ENCODE assay signal across 10 cellular contexts in the genomic region with DNA sequence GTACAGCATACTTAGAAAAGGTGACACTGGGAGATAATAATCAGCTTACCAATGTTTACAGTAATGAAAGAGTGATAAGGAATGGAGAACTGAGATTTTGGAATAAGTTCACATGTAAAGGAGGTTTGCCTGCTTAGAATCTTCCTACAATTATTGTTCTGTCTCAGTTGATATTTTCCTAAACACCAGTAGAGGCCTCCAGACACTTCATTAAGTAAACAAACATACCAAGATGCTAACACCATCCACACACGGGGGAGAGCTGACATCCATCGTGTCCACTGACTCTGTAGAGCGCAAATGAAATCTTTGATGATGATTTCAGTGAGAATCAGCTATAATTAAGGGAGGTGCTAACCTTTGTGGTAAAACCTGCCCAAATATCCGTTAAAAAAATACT.
DNase-seq lines count a peak whose midpoint lies in the region; ATAC-seq and TF ChIP-seq lines count a peak whose summit lies in the region.
"Had no signal": no experiment of that assay in that cellular context is flagged by ENCODE, and none has a peak within 500 bp of the region (broad histone marks: within the 10 kb centered on the region; RNA-seq: fewer than 3 reads in every experiment).

No MANE protein-coding gene starts in this region.

- TF ChIP-seq RAD21 in SK-N-SH (IDR thresholded peaks at IDR 0.05; ENCODE audit: low read length), result peak; percentile 83

- DNase-seq in Right ventricle myocardium superior (no peak), cardiac septum (ENCODE audit: low spot score) (no peak), SK-N-SH (peak; percentile 23), left cardiac atrium (no peak), germinal center (ENCODE audit: low spot score) (no peak), putamen (ENCODE audit: low spot score) (no peak)
- DNase-seq: stimulated activated naive B cell treated with anti-CD40 and anti-IgM and Interleukin-4, amounts not matched to agents 10 μg/mL and 1 μg/mL and 100 μg/mL, for 72 hours had no signal

- H3K9ac ChIP-seq in SK-N-SH, result no peak overlapping the region

- no peaks in the 10 kb centered on the region for H4K20me1 ChIP-seq in SK-N-SH (ENCODE audit: insufficient read depth)

- TF ChIP-seq CTCF in SK-N-SH (IDR thresholded peaks at IDR 0.05), result no peak

- no peak overlapping the region for H2AFZ ChIP-seq in SK-N-SH (ENCODE audit: low read depth)

- no peaks in the 10 kb centered on the region for H3K9me2 ChIP-seq in SK-N-SH

- POLR2A ChIA-PET in SK-N-SH (lab: Yijun Ruan, JAX), result no interaction called here

- intact Hi-C loops in Right ventricle myocardium superior (cut with DNase I), result no loop called here
- intact Hi-C loops in cardiac septum (cut with DNase I), result loop anchor here (5.0 kb wide), 1 partner anchor 688 kb away; a partner anchor contains a TSS
- intact Hi-C loops in left cardiac atrium (cut with DNase I), result no loop called here

- peak; percentile 82 for ATAC-seq in Right ventricle myocardium superior (ENCODE audit: poor library complexity)
- peak; percentile 77 to 78 for ATAC-seq in left cardiac atrium
- ATAC-seq in GM19324 (IDR thresholded peaks at IDR 0.05; ENCODE audit: low FRiP score, unreplicated experiment), result no peak
- ATAC-seq in HG02884 (IDR thresholded peaks at IDR 0.05; ENCODE audit: unreplicated experiment), result no peak
- ATAC-seq: stimulated activated naive B cell treated with anti-CD40 and anti-IgM and Interleukin-4, amounts not matched to agents 10 μg/mL and 1 μg/mL and 100 μg/mL, for 72 hours had no signal

- H3F3A ChIP-seq in SK-N-SH (replicated peaks; ENCODE audit: insufficient read depth), result no peaks in the 10 kb centered on the region

- no peaks in the 10 kb centered on the region for H3K27me3 ChIP-seq in SK-N-SH (ENCODE audit: insufficient read depth)

- no peaks in the 10 kb centered on the region for H3K79me2 ChIP-seq in SK-N-SH (ENCODE audit: insufficient read depth)

- no peaks in the 10 kb centered on the region for H3K36me3 ChIP-seq in SK-N-SH (replicated peaks in 1 of 2; ENCODE audit: control insufficient read depth in 1 of 2, insufficient read depth in 2 of 2, low read length in 1 of 2)

- TF ChIP-seq EP300 in SK-N-SH (IDR thresholded peaks at IDR 0.05; ENCODE audit: borderline replicate concordance in 1 of 2, low read depth in 1 of 2, low read length in 1 of 2), result no peak

- H3K4me2 ChIP-seq in SK-N-SH, result no peak overlapping the region

- H3K27ac ChIP-seq in SK-N-SH (ENCODE audit: low read depth in 2 of 2, low read length in 1 of 2), result no peak overlapping the region

- CTCF ChIA-PET in SK-N-SH (lab: Yijun Ruan, JAX), result interaction anchor here (0.6 to 5.2 kb wide), 20 partner anchors 9 to 1441 kb away, joined by 3 to 36 read pairs (median 4); no protein-coding TSS in a partner anchor

- no peaks in the 10 kb centered on the region for H3K9me3 ChIP-seq in SK-N-SH

- no peak overlapping the region for H3K4me3 ChIP-seq in SK-N-SH (ENCODE audit: low read depth in 2 of 2, low read length in 1 of 2)
- H3K4me3 ChIP-seq: lung had no signal

- WGBS in SK-N-SH (ENCODE audit: low lambda C conversion rate), result 53% methylated on average over 4 of the region's 4 CpGs

- H3K4me1 ChIP-seq in SK-N-SH (ENCODE audit: control insufficient read depth in 1 of 2, insufficient read depth in 2 of 2, low read depth in 1 of 2, low read length in 1 of 2), result peaks cover 0 to 6% of the 10 kb centered on the region in 2 experiments; a peak in 2 of 4 replicates

TF ChIP-seq in SK-N-SH, 30 proteins besides CTCF, POLR2A, EP300 and RAD21:
- TF ChIP-seq RXRA (IDR thresholded peaks at IDR 0.05; ENCODE audit: borderline replicate concordance, low read depth), result no peak
- TF ChIP-seq YY1 (IDR thresholded peaks at IDR 0.05; ENCODE audit: low read depth), result no peak
- TF ChIP-seq, protein P1, sequence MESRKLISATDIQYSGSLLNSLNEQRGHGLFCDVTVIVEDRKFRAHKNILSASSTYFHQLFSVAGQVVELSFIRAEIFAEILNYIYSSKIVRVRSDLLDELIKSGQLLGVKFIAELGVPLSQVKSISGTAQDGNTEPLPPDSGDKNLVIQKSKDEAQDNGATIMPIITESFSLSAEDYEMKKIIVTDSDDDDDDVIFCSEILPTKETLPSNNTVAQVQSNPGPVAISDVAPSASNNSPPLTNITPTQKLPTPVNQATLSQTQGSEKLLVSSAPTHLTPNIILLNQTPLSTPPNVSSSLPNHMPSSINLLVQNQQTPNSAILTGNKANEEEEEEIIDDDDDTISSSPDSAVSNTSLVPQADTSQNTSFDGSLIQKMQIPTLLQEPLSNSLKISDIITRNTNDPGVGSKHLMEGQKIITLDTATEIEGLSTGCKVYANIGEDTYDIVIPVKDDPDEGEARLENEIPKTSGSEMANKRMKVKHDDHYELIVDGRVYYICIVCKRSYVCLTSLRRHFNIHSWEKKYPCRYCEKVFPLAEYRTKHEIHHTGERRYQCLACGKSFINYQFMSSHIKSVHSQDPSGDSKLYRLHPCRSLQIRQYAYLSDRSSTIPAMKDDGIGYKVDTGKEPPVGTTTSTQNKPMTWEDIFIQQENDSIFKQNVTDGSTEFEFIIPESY (IDR thresholded peaks at IDR 0.05; ENCODE audit: borderline replicate concordance, low read depth), result no peak
- TF ChIP-seq SIN3A (IDR thresholded peaks at IDR 0.05; ENCODE audit: borderline replicate concordance, low read depth, low read length), result no peak
- no peak for TF ChIP-seq FOXM1 (IDR thresholded peaks at IDR 0.05; ENCODE audit: low read depth)
- TF ChIP-seq GABPA (IDR thresholded peaks at IDR 0.05; ENCODE audit: low read depth), result no peak
- TF ChIP-seq TCF12 (IDR thresholded peaks at IDR 0.05), result no peak
- TF ChIP-seq SMC3 (IDR thresholded peaks at IDR 0.05; ENCODE audit: low read depth, low read length), result peak; percentile 60
TF ChIP-seq in SK-N-SH: peak in this region for 1.

Comparison
In these comparisons a context has a peak if more than half of its experiments do, and no peak if none do; other contexts are left out.
1. ATAC-seq: peak in Right ventricle myocardium superior (single experiment) and left cardiac atrium (2 of 2); none in GM19324 (single experiment) and HG02884 (single experiment).